In genomic region chr21:42513985-42514882, GRCh38 we compare ENCODE assay signal across 8 cellular contexts. TPM values are rescaled to one million over a fixed set of nuclear protein-coding genes. Genes with fewer than 3 reads are reported as not detected.
DNase-seq lines count a peak whose midpoint lies in the region; ATAC-seq and TF ChIP-seq lines count a peak whose summit lies in the region.

No MANE protein-coding gene starts in this region.

- H3K9me3 Mint-ChIP-seq in CD4-positive, alpha-beta memory T cell, result no peaks in the 10 kb centered on the region
- no peaks in the 10 kb centered on the region for H3K9me3 Mint-ChIP-seq in activated CD8-positive, alpha-beta T cell treated with anti-CD3 and anti-CD28 coated beads, Interleukin-2, amount 10 ng/mL, durations not matched to agents 7 days and 5 days (ENCODE audit: insufficient read depth)
- H3K9me3 Mint-ChIP-seq in endodermal cell, result no peaks in the 10 kb centered on the region
- no peaks in the 10 kb centered on the region for H3K9me3 Mint-ChIP-seq in naive thymus-derived CD4-positive, alpha-beta T cell

- peak overlapping the region; percentile 90 to 92 (median 90) for H3K4me3 Mint-ChIP-seq in CD4-positive, alpha-beta memory T cell
- peak overlapping the region; percentile 81 for H3K4me3 Mint-ChIP-seq in activated CD8-positive, alpha-beta T cell treated with anti-CD3 and anti-CD28 coated beads, Interleukin-2, amount 10 ng/mL, durations not matched to agents 7 days and 5 days
- H3K4me3 Mint-ChIP-seq in endodermal cell, result peak overlapping the region; percentile 73
- peak overlapping the region; percentile 76 to 97 (median 89) for H3K4me3 Mint-ChIP-seq in naive thymus-derived CD4-positive, alpha-beta T cell

- no peak for TF ChIP-seq CTCF in endodermal cell (conservative IDR thresholded peaks at IDR 0.05)

- no peaks in the 10 kb centered on the region for H3K27me3 Mint-ChIP-seq in CD4-positive, alpha-beta memory T cell
- no peaks in the 10 kb centered on the region for H3K27me3 Mint-ChIP-seq in activated CD8-positive, alpha-beta T cell treated with anti-CD3 and anti-CD28 coated beads, Interleukin-2, amount 10 ng/mL, durations not matched to agents 7 days and 5 days (ENCODE audit: low read depth)
- peaks cover 9% of the 10 kb centered on the region for H3K27me3 Mint-ChIP-seq in endodermal cell (ENCODE audit: insufficient read depth)
- H3K27me3 Mint-ChIP-seq in naive thymus-derived CD4-positive, alpha-beta T cell, result peaks cover 0 to 19% (median 0%) of the 10 kb centered on the region in 5 donors

- DNase-seq in CD4-positive, alpha-beta memory T cell, result peak; percentile 50 to 64 (median 59)
- peak; percentile 53 for DNase-seq in NCI-H146 (lab: John Stamatoyannopoulos, UW)
- DNase-seq in activated CD8-positive, alpha-beta T cell treated with anti-CD3 and anti-CD28 coated beads, Interleukin-2, amount 10 ng/mL, durations not matched to agents 7 days and 5 days, result peak; percentile 68
- DNase-seq in endodermal cell, result peak; percentile 85
- peak in 8 of 9 donors; percentile 42 to 76 (median 54) for DNase-seq in naive thymus-derived CD4-positive, alpha-beta T cell
- DNase-seq in foreskin melanocyte, result no peak

- no peaks in the 10 kb centered on the region for H3K27me3 ChIP-seq in CD4-positive, alpha-beta memory T cell (ENCODE audit: insufficient read depth, low read length)
- H3K27me3 ChIP-seq in endodermal cell (ENCODE audit: control insufficient read depth, insufficient read depth, low read length, poor library complexity, severe bottlenecking) (peaks cover 14% of the 10 kb centered on the region), subcutaneous abdominal adipose tissue (ENCODE audit: control insufficient read depth in 5 of 5, insufficient read depth in 4 of 5, low read length in 5 of 5) (no peaks in the 10 kb centered on the region)
- H3K27me3 ChIP-seq in naive thymus-derived CD4-positive, alpha-beta T cell (ENCODE audit: control insufficient read depth in 2 of 2, insufficient read depth in 2 of 2, low read length in 2 of 2), result no peaks in the 10 kb centered on the region

- peaks cover 23 to 27% of the 10 kb centered on the region in 2 donors for H3K36me3 Mint-ChIP-seq in CD4-positive, alpha-beta memory T cell
- H3K36me3 Mint-ChIP-seq in activated CD8-positive, alpha-beta T cell treated with anti-CD3 and anti-CD28 coated beads, Interleukin-2, amount 10 ng/mL, durations not matched to agents 7 days and 5 days (ENCODE audit: low read depth), result peaks cover 21% of the 10 kb centered on the region
- peaks cover 23% of the 10 kb centered on the region for H3K36me3 Mint-ChIP-seq in endodermal cell (ENCODE audit: low read depth)
- H3K36me3 Mint-ChIP-seq in naive thymus-derived CD4-positive, alpha-beta T cell, result peaks cover 0 to 14% (median 8%) of the 10 kb centered on the region in 5 donors

- H3K4me3 ChIP-seq in CD4-positive, alpha-beta memory T cell (ENCODE audit: low read length in 2 of 2), result peak overlapping the region; percentile 57 to 79
- H3K4me3 ChIP-seq in endodermal cell (ENCODE audit: low read length) (peak overlapping the region; percentile 89), subcutaneous abdominal adipose tissue (ENCODE audit: low read depth in 1 of 5, low read length in 5 of 5) (peak overlapping the region; percentile 44 to 83 (median 79))
- H3K4me3 ChIP-seq in naive thymus-derived CD4-positive, alpha-beta T cell (ENCODE audit: low read length), result peak overlapping the region; percentile 82

- POLR2A ChIA-PET in CD4-positive, alpha-beta memory T cell (lab: Charles Lee; ENCODE audit: partially characterized antibody), result interaction anchor here (0.6 to 2.9 kb wide), 10 partner anchors 8 to 154 kb away, joined by 3 to 42 read pairs (median 4); partner anchors contain the start of genes RSPH1 and UBASH3A
- POLR2A ChIA-PET in activated CD8-positive, alpha-beta T cell treated with anti-CD3 and anti-CD28 coated beads, Interleukin-2, amount 10 ng/mL, durations not matched to agents 7 days and 5 days (lab: Charles Lee), result interaction anchor here (0.6 to 1.5 kb wide), 11 partner anchors 9 to 379 kb away, joined by 3 to 16 read pairs (median 3); partner anchors contain the start of genes NDUFV3, RSPH1 and UBASH3A
- POLR2A ChIA-PET in naive thymus-derived CD4-positive, alpha-beta T cell (lab: Charles Lee), result interaction anchor here (0.6 to 2.0 kb wide), 8 partner anchors 9 to 111 kb away, joined by 3 to 13 read pairs (median 4); partner anchors contain the start of gene UBASH3A

- H3K9me3 ChIP-seq in CD4-positive, alpha-beta memory T cell (ENCODE audit: control insufficient read depth in 1 of 2, low read length in 2 of 2), result no peaks in the 10 kb centered on the region
- no peaks in the 10 kb centered on the region for H3K9me3 ChIP-seq in endodermal cell (ENCODE audit: control insufficient read depth, low read length)
- H3K9me3 ChIP-seq in naive thymus-derived CD4-positive, alpha-beta T cell (ENCODE audit: control insufficient read depth in 2 of 3, low read length in 3 of 3), result no peaks in the 10 kb centered on the region
- no peaks in the 10 kb centered on the region for H3K9me3 ChIP-seq in subcutaneous abdominal adipose tissue (ENCODE audit: control insufficient read depth in 5 of 5, low read length in 5 of 5)

- CTCF ChIA-PET in CD4-positive, alpha-beta memory T cell (lab: Charles Lee; ENCODE audit: partially characterized antibody), result interaction anchor here (1.2 kb wide), 1 partner anchor 110 kb away, joined by 3 read pairs; the partner anchor contains the start of gene UBASH3A
- CTCF ChIA-PET in activated CD8-positive, alpha-beta T cell treated with anti-CD3 and anti-CD28 coated beads, Interleukin-2, amount 10 ng/mL, durations not matched to agents 7 days and 5 days (lab: Charles Lee), result interaction anchor here (0.6 to 3.1 kb wide), 6 partner anchors 12 to 204 kb away, joined by 3 to 11 read pairs (median 4); no protein-coding TSS in a partner anchor
- CTCF ChIA-PET in naive thymus-derived CD4-positive, alpha-beta T cell (lab: Charles Lee), result interaction anchor here (0.6 kb wide), 1 partner anchor 64 kb away, joined by 4 read pairs; no protein-coding TSS in a partner anchor

- peaks cover 29% of the 10 kb centered on the region for H3K4me1 ChIP-seq in CD4-positive, alpha-beta memory T cell (ENCODE audit: insufficient read depth, low read length)
- no peaks in the 10 kb centered on the region for H3K4me1 ChIP-seq in endodermal cell (ENCODE audit: control insufficient read depth, insufficient read depth, low read length)
- H3K4me1 ChIP-seq in naive thymus-derived CD4-positive, alpha-beta T cell (ENCODE audit: control insufficient read depth in 2 of 2, insufficient read depth in 2 of 2, low read length in 2 of 2), result peaks cover 18 to 20% of the 10 kb centered on the region in 2 donors
- H3K4me1 ChIP-seq in subcutaneous abdominal adipose tissue (ENCODE audit: control insufficient read depth in 5 of 5, insufficient read depth in 5 of 5, low read length in 5 of 5), result peaks cover 3 to 19% (median 16%) of the 10 kb centered on the region in 5 donors

- peaks cover 10% of the 10 kb centered on the region for H3K36me3 ChIP-seq in CD4-positive, alpha-beta memory T cell (ENCODE audit: insufficient read depth, low read length)
- H3K36me3 ChIP-seq in endodermal cell (ENCODE audit: control insufficient read depth, insufficient read depth, low read length), result no peaks in the 10 kb centered on the region
- peaks cover 0 to 30% (median 0%) of the 10 kb centered on the region in 3 experiments for H3K36me3 ChIP-seq in naive thymus-derived CD4-positive, alpha-beta T cell (ENCODE audit: control insufficient read depth in 2 of 3, insufficient read depth in 3 of 3, low read length in 3 of 3)
- peaks cover 0 to 14% (median 7%) of the 10 kb centered on the region in 5 donors for H3K36me3 ChIP-seq in subcutaneous abdominal adipose tissue (ENCODE audit: control insufficient read depth in 5 of 5, insufficient read depth in 5 of 5, low read length in 5 of 5)

- ATAC-seq in GM21390 (IDR thresholded peaks at IDR 0.05; ENCODE audit: unreplicated experiment), result peak; percentile 51
- peak; percentile 81 for ATAC-seq in activated CD8-positive, alpha-beta T cell treated with anti-CD3 and anti-CD28 coated beads, Interleukin-2, amount 10 ng/mL, durations not matched to agents 7 days and 5 days
- ATAC-seq in naive thymus-derived CD4-positive, alpha-beta T cell, result peak; percentile 83

- 0 to 1% methylated on average over 29 to 77 of the region's 77 CpGs for WGBS in endodermal cell (ENCODE audit: insufficient coverage in 1 of 2, insufficient read length in 1 of 2), 2 experiments

- H3K27ac ChIP-seq in CD4-positive, alpha-beta memory T cell (ENCODE audit: low read depth, low read length), result peak overlapping the region; percentile 65
- H3K27ac ChIP-seq in endodermal cell (ENCODE audit: low read depth, low read length), result no peak overlapping the region
- H3K27ac ChIP-seq in naive thymus-derived CD4-positive, alpha-beta T cell (ENCODE audit: low read depth, low read length), result peak overlapping the region; percentile 87
- H3K27ac ChIP-seq in subcutaneous abdominal adipose tissue (ENCODE audit: low read depth, low read length), result no peak overlapping the region

- intact Hi-C loops in CD4-positive, alpha-beta memory T cell (cut with micrococcal nuclease), result loop anchor here (1.0 kb wide), 2 partner anchors 13 to 18 kb away; partner anchors contain the start of gene RSPH1
- intact Hi-C loops in naive thymus-derived CD4-positive, alpha-beta T cell (cut with micrococcal nuclease), result loop anchor here (1.0 to 5.0 kb wide), 6 partner anchors 13 to 463 kb away; partner anchors contain the start of genes RSPH1 (in 2 of the 2) and UBASH3A (in 1 of the 2)

- H3K4me1 Mint-ChIP-seq in CD4-positive, alpha-beta memory T cell, result peaks cover 18 to 50% (median 31%) of the 10 kb centered on the region in 4 donors
- peaks cover 35% of the 10 kb centered on the region for H3K4me1 Mint-ChIP-seq in activated CD8-positive, alpha-beta T cell treated with anti-CD3 and anti-CD28 coated beads, Interleukin-2, amount 10 ng/mL, durations not matched to agents 7 days and 5 days (ENCODE audit: low read depth)
- peaks cover 36% of the 10 kb centered on the region for H3K4me1 Mint-ChIP-seq in endodermal cell
- H3K4me1 Mint-ChIP-seq in naive thymus-derived CD4-positive, alpha-beta T cell, result peaks cover 22 to 45% (median 38%) of the 10 kb centered on the region in 7 donors

- peak overlapping the region; percentile 15 for H3K9ac ChIP-seq in endodermal cell (ENCODE audit: extremely low read depth, low read length, poor library complexity, severe bottlenecking)
- peak overlapping the region in 4 of 5 donors; percentile 71 to 81 (median 72) for H3K9ac ChIP-seq in subcutaneous abdominal adipose tissue (ENCODE audit: low read length in 5 of 5)

- H3K27ac Mint-ChIP-seq in CD4-positive, alpha-beta memory T cell, result peak overlapping the region; percentile 78 to 94 (median 90)
- peak overlapping the region; percentile 82 for H3K27ac Mint-ChIP-seq in activated CD8-positive, alpha-beta T cell treated with anti-CD3 and anti-CD28 coated beads, Interleukin-2, amount 10 ng/mL, durations not matched to agents 7 days and 5 days
- peak overlapping the region; percentile 49 for H3K27ac Mint-ChIP-seq in endodermal cell
- peak overlapping the region; percentile 58 to 88 (median 84) for H3K27ac Mint-ChIP-seq in naive thymus-derived CD4-positive, alpha-beta T cell

RNA-seq across cellular contexts. Expression of gene SLC37A1, which starts 0.6 kb away (rescaled TPM):
- total RNA-seq in CD4-positive, alpha-beta memory T cell, result 10 to 100 TPM; 18.1 to 18.5 TPM
- 1 to 10 TPM; 4.7 to 7.0 TPM for polyA plus RNA-seq in CD4-positive, alpha-beta memory T cell
- total RNA-seq in activated CD8-positive, alpha-beta T cell treated with anti-CD3 and anti-CD28 coated beads, Interleukin-2, amount 10 ng/mL, durations not matched to agents 7 days and 5 days, result 10 to 100 TPM; 18.9 to 19.2 TPM
- 10 to 100 TPM; 22.7 to 47.0 TPM for total RNA-seq in endodermal cell
- polyA plus RNA-seq in endodermal cell (2013, experiment 1 of 2), result 7.6 TPM
- 6.3 TPM for polyA plus RNA-seq in endodermal cell (2013, experiment 2 of 2)
- 10 to 100 TPM; 15.1 to 23.2 (median 18.1) TPM for total RNA-seq in naive thymus-derived CD4-positive, alpha-beta T cell
- polyA plus RNA-seq in naive thymus-derived CD4-positive, alpha-beta T cell, result 1 to 10 TPM; 4.4 to 7.8 TPM

RNA-seq across cellular contexts. Expression of gene RSPH1, which starts 18.2 kb away (rescaled TPM):
- total RNA-seq in CD4-positive, alpha-beta memory T cell, result not detected
- not detected for polyA plus RNA-seq in CD4-positive, alpha-beta memory T cell
- not detected for total RNA-seq in activated CD8-positive, alpha-beta T cell treated with anti-CD3 and anti-CD28 coated beads, Interleukin-2, amount 10 ng/mL, durations not matched to agents 7 days and 5 days
- total RNA-seq in endodermal cell, result 1 to 10 TPM; 1.8 to 2.2 TPM
- 0.57 TPM for polyA plus RNA-seq in endodermal cell (2013, experiment 1 of 2)
- polyA plus RNA-seq in endodermal cell (2013, experiment 2 of 2), result 0.33 TPM
- total RNA-seq in naive thymus-derived CD4-positive, alpha-beta T cell, result under 1 TPM in 2 of 5 experiments, not detected in 3; 0.27 to 0.40 TPM
- polyA plus RNA-seq in naive thymus-derived CD4-positive, alpha-beta T cell, result not detected

Comparison
In these comparisons a context has a peak if more than half of its experiments do, and no peak if none do; other contexts are left out.
1. H3K27ac ChIP-seq: peak in CD4-positive, alpha-beta memory T cell (single experiment) and naive thymus-derived CD4-positive, alpha-beta T cell (single experiment); none in endodermal cell (single experiment) and subcutaneous abdominal adipose tissue (single experiment).
2. Peak in every context shown above with its lines, with median percentiles within 50 percentile points of each other: H3K4me3 ChIP-seq, H3K27ac Mint-ChIP-seq, H3K4me3 Mint-ChIP-seq and ATAC-seq.